Comparison of ENCODE assay signal across 21 cellular contexts in genomic region chr1:156875067-156875615, GRCh38. TPM values are rescaled to one million over a fixed set of nuclear protein-coding genes. Genes with fewer than 3 reads are reported as not detected.
DNase-seq lines count a peak whose midpoint lies in the region; ATAC-seq and TF ChIP-seq lines count a peak whose summit lies in the region.
"Had no signal": no experiment of that assay in that cellular context is flagged by ENCODE, and none has a peak within 500 bp of the region (broad histone marks: within the 10 kb centered on the region; RNA-seq: fewer than 3 reads in every experiment).

No MANE protein-coding gene starts in this region.

- H3K9me3 ChIP-seq in BLaER1 (no peaks in the 10 kb centered on the region), WERI-Rb-1 (ENCODE audit: severe bottlenecking) (no peaks in the 10 kb centered on the region)
- H3K9me3 ChIP-seq: A549 had no signal

- no peak for TF ChIP-seq CTCF in WERI-Rb-1 (IDR thresholded peaks at IDR 0.05; ENCODE audit: low read depth, low read length)
- no peak for TF ChIP-seq CTCF in nephron (IDR thresholded peaks at IDR 0.05; ENCODE audit: unreplicated experiment in 3 of 3)

- H3K4me1 ChIP-seq in BLaER1, result peaks cover 54% of the 10 kb centered on the region

- H3K27ac Mint-ChIP-seq in nephron, result peak overlapping the region in 2 of 3 experiments; percentile 6 to 41
- H3K27ac Mint-ChIP-seq: CD8-positive, alpha-beta T cell had no signal

- peak; percentile 39 for DNase-seq in DMS 273 treated with DMSO at 0.1 percent for 48 hours (lab: John Stamatoyannopoulos, UW)
- no peak for DNase-seq in WERI-Rb-1
- DNase-seq in stimulated activated CD4-positive, alpha-beta T cell treated with anti-CD3 and anti-CD28 coated beads, Interleukin-1b, Interleukin-23, amount 100 ng/mL, for 48 hours, result no peak
- DNase-seq: CD8-positive, alpha-beta T cell; GOT3; KG1; NCI-H1092; NCI-H1436; NCI-H1930; NCI-H345; NCI-H524; Right ventricle myocardium superior had no signal

- H3K36me3 ChIP-seq in BLaER1, result no peaks in the 10 kb centered on the region
- H3K36me3 ChIP-seq in WERI-Rb-1, result no peaks in the 10 kb centered on the region

- no peaks in the 10 kb centered on the region for H3K36me3 Mint-ChIP-seq in nephron (ENCODE audit: low read depth)
- H3K36me3 Mint-ChIP-seq: CD8-positive, alpha-beta T cell had no signal

- H3K9me3 Mint-ChIP-seq in nephron, result no peaks in the 10 kb centered on the region
- H3K9me3 Mint-ChIP-seq: CD8-positive, alpha-beta T cell had no signal

- no peaks in the 10 kb centered on the region for H3K27me3 ChIP-seq in BLaER1
- no peaks in the 10 kb centered on the region for H3K27me3 ChIP-seq in WERI-Rb-1 (ENCODE audit: insufficient read depth, low read depth, severe bottlenecking)

- H3K9ac ChIP-seq in BLaER1, result peak overlapping the region; percentile 64

- H3K4me3 Mint-ChIP-seq in nephron, result peak overlapping the region in 1 of 3 experiments; percentile 0
- H3K4me3 Mint-ChIP-seq: CD8-positive, alpha-beta T cell had no signal

- H3K4me1 Mint-ChIP-seq in nephron, result peaks cover 51% of the 10 kb centered on the region

- no peaks in the 10 kb centered on the region for H4K20me1 ChIP-seq in BLaER1

- peak overlapping the region; percentile 66 for H3K27ac ChIP-seq in BLaER1
- H3K27ac ChIP-seq in WERI-Rb-1, result peak overlapping the region; percentile 8
- H3K27ac ChIP-seq: A549 had no signal

- ATAC-seq in esophagus mucosa, result no peak
- no peak for ATAC-seq in HG03469 (IDR thresholded peaks at IDR 0.05; ENCODE audit: unreplicated experiment)
- ATAC-seq in GM21515 (IDR thresholded peaks at IDR 0.05; ENCODE audit: unreplicated experiment), result no peak
- ATAC-seq: CD8-positive, alpha-beta T cell had no signal

- H3K4me2 ChIP-seq in BLaER1, result peak overlapping the region; percentile 86
- H3K4me2 ChIP-seq: A549 had no signal

- H3K4me3 ChIP-seq in BLaER1 (no peak overlapping the region), WERI-Rb-1 (ENCODE audit: low read depth, low read length) (no peak overlapping the region)
- H3K4me3 ChIP-seq: A549 had no signal

- H3K27me3 Mint-ChIP-seq in nephron (ENCODE audit: low read depth), result peaks cover 35% of the 10 kb centered on the region

RNA-seq across cellular contexts. Expression of gene NTRK1, which starts 14.5 kb away (rescaled TPM):
- 0.16 TPM for total RNA-seq in esophagus mucosa

RNA-seq across cellular contexts. Expression of gene INSRR, which starts 16.2 kb away (rescaled TPM):
- total RNA-seq in esophagus mucosa, result not detected
- total RNA-seq: Daoy, HT1080, SK-MEL-5 had no signal

RNA-seq across cellular contexts. Expression of gene PEAR1, which starts 18.4 kb away (rescaled TPM):
- 1.6 TPM for total RNA-seq in esophagus mucosa
- total RNA-seq: CD8-positive, alpha-beta T cell; SK-MEL-5 had no signal

RNA-seq across cellular contexts. Expression of gene LRRC71, which starts 45.3 kb away (rescaled TPM):
- not detected for total RNA-seq in esophagus mucosa
- total RNA-seq: CD8-positive, alpha-beta T cell; Daoy; HT1080; Right ventricle myocardium superior; SK-MEL-5 had no signal

RNA-seq across cellular contexts. Expression of gene SH2D2A, which starts 58.5 kb away (rescaled TPM):
- total RNA-seq in esophagus mucosa, result 1.4 TPM
- total RNA-seq: SK-MEL-5 had no signal
